In the genomic region with DNA sequence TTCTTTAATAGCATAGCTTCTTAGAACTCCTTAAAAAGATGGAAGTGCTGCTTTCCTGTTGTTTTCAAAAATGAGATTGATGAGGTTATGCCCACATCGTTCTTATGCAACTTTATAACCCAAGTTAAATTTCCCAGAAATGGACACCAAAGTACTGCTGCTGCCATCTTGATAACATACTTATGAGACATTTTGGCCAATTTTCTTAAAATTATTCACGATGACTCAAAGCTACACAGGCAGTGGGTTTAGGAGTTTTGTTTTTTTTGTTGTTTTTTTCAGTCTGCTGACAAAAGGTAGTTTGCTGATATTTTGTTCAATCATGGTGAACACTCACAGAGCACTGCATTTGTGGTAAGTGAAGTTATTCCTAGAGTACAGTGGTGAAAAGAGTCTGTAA, we compare ENCODE assay signal across 19 cellular contexts.
"Had no signal": no experiment of that assay in that cellular context is flagged by ENCODE, and none has a peak within 500 bp of the region (broad histone marks: within the 10 kb centered on the region; RNA-seq: fewer than 3 reads in every experiment).

No MANE protein-coding gene starts in this region.

- H3K27ac ChIP-seq: adrenal gland, coronary artery, gastroesophageal sphincter, heart left ventricle, tibial nerve, uterus had no signal

- DNase-seq: activated CD4-positive, CD25-positive, alpha-beta regulatory T cell treated with anti-CD3 and anti-CD28 coated beads, Interleukin-2, amount 50 U/mL, for 72 hours; activated CD8-positive, alpha-beta memory T cell treated with anti-CD3 and anti-CD28 coated beads for 24 hours; activated CD8-positive, alpha-beta memory T cell treated with anti-CD3 and anti-CD28 coated beads, Interleukin-2, amount 50 U/mL, for 48 hours; activated gamma-delta T cell; activated T-cell treated with anti-CD3 and anti-CD28 coated beads, Interleukin-2, amount 50 U/mL, for 72 hours; adrenal gland; erythroblast; heart left ventricle; kidney; midbrain; nucleus accumbens; stimulated activated CD4-positive, alpha-beta T cell treated with anti-CD3 and anti-CD28 coated beads, Interleukin-2, amount 100 ng/mL, for 24 hours; stimulated activated naive CD8-positive, alpha-beta T cell treated with anti-CD3 and anti-CD28 coated beads, Interleukin-15, Interleukin-2, amounts not matched to agents 100 U/mL and 50 U/mL, for 24 hours; uterus had no signal

- H3K4me1 ChIP-seq: adrenal gland, gastroesophageal sphincter, tibial nerve, uterus had no signal

- H3K9me3 ChIP-seq: adrenal gland, gastroesophageal sphincter, heart left ventricle, tibial nerve, uterus had no signal

- H3K4me3 ChIP-seq: adrenal gland, coronary artery, gastroesophageal sphincter, heart left ventricle, lung, tibial nerve, uterus had no signal

- H3K36me3 ChIP-seq: adrenal gland, gastroesophageal sphincter, heart left ventricle, tibial nerve, uterus had no signal

- H3K27me3 ChIP-seq: adrenal gland, gastroesophageal sphincter, heart left ventricle, tibial nerve, uterus had no signal

- ATAC-seq: gastroesophageal sphincter; heart left ventricle; left lobe of liver; stimulated activated naive CD8-positive, alpha-beta T cell treated with anti-CD3 and anti-CD28 coated beads, Interleukin-15, Interleukin-2, amounts not matched to agents 100 U/mL and 50 U/mL, for 24 hours had no signal
